8 cellular contexts compared by ENCODE assay signal in genomic region chr3:101803152-101803782, GRCh38. TPM values are rescaled to one million over a fixed set of nuclear protein-coding genes. Genes with fewer than 3 reads are reported as not detected.
A peak's percentile ranks its signal among the peaks of the same experiment; 100 is the strongest.
DNase-seq lines count a peak whose midpoint lies in the region; ATAC-seq and TF ChIP-seq lines count a peak whose summit lies in the region.

No MANE protein-coding gene starts in this region.

- intact Hi-C loops in left lung (cut with DNase I), result no loop called here

- peaks cover 0 to under 1% (median 0%) of the 10 kb centered on the region in 7 donors for H3K9me3 Mint-ChIP-seq in CD4-positive, CD25-positive, alpha-beta regulatory T cell

- no peaks in the 10 kb centered on the region for H3K27me3 ChIP-seq in CD4-positive, CD25-positive, alpha-beta regulatory T cell (ENCODE audit: control insufficient read depth, insufficient read depth, low read length)
- H3K27me3 ChIP-seq in left lung, result no peaks in the 10 kb centered on the region

- H3K4me3 Mint-ChIP-seq in CD4-positive, CD25-positive, alpha-beta regulatory T cell, result peak overlapping the region in 2 of 4 donors; percentile 3 to 31

- H3K27me3 Mint-ChIP-seq in CD4-positive, CD25-positive, alpha-beta regulatory T cell, result no peaks in the 10 kb centered on the region

- peaks cover 42% of the 10 kb centered on the region for H3K36me3 Mint-ChIP-seq in CD4-positive, CD25-positive, alpha-beta regulatory T cell

- peaks cover 66% of the 10 kb centered on the region for H3K36me3 ChIP-seq in CD4-positive, CD25-positive, alpha-beta regulatory T cell (ENCODE audit: control insufficient read depth, insufficient read depth, low read length)
- peaks cover 0 to 40% of the 10 kb centered on the region in 2 donors for H3K36me3 ChIP-seq in left lung

- peak overlapping the region; percentile 69 for H3K27ac ChIP-seq in CD4-positive, CD25-positive, alpha-beta regulatory T cell (ENCODE audit: insufficient read depth, low read length, poor library complexity, severe bottlenecking)
- H3K27ac ChIP-seq in left lung, result no peak overlapping the region

- H3K4me1 Mint-ChIP-seq in CD4-positive, CD25-positive, alpha-beta regulatory T cell, result peaks cover 19 to 57% (median 48%) of the 10 kb centered on the region in 4 donors

- peak overlapping the region; percentile 66 to 76 (median 70) for H3K27ac Mint-ChIP-seq in CD4-positive, CD25-positive, alpha-beta regulatory T cell

- DNase-seq in CD4-positive, CD25-positive, alpha-beta regulatory T cell, result peak; percentile 47 to 89 (median 81)
- DNase-seq in NCI-H2081 (lab: John Stamatoyannopoulos, UW), result peak; percentile 79 to 85
- peak; percentile 15 for DNase-seq in T-helper 22 cell (ENCODE audit: low read depth)
- DNase-seq in cerebellum (ENCODE audit: low spot score), result peak; percentile 71
- no peak for DNase-seq in left lung
- peak in 5 of 6 experiments; percentile 42 to 81 (median 61) for DNase-seq in stimulated activated naive CD4-positive, alpha-beta T cell (lab: John Stamatoyannopoulos, UW)

- TF ChIP-seq CTCF in left lung (IDR thresholded peaks at IDR 0.05), result peak; percentile 83 to 85

- H3K4me1 ChIP-seq in CD4-positive, CD25-positive, alpha-beta regulatory T cell (ENCODE audit: control insufficient read depth, insufficient read depth, low read length, poor library complexity, severe bottlenecking), result peaks cover 6% of the 10 kb centered on the region
- H3K4me1 ChIP-seq in left lung, result peaks cover 0 to 9% of the 10 kb centered on the region in 2 donors

- peak; percentile 98 to 100 for ATAC-seq in CD4-positive, CD25-positive, alpha-beta regulatory T cell (ENCODE audit: low read depth in 2 of 2)
- ATAC-seq in GM18873 (IDR thresholded peaks at IDR 0.05; ENCODE audit: low FRiP score, unreplicated experiment) (peak; percentile 98), HG03064 (IDR thresholded peaks at IDR 0.05; ENCODE audit: low read depth, unreplicated experiment) (peak; percentile 80), left lung (peak; percentile 100)

- no peaks in the 10 kb centered on the region for H3K9me3 ChIP-seq in CD4-positive, CD25-positive, alpha-beta regulatory T cell (ENCODE audit: control insufficient read depth in 2 of 2, low read length in 2 of 2)
- no peaks in the 10 kb centered on the region for H3K9me3 ChIP-seq in left lung

- peak overlapping the region; percentile 63 for H3K4me3 ChIP-seq in CD4-positive, CD25-positive, alpha-beta regulatory T cell (ENCODE audit: low read depth, low read length)
- H3K4me3 ChIP-seq in left lung, result no peak overlapping the region

RNA-seq across cellular contexts. Expression of gene NXPE3, which starts 24.3 kb away (rescaled TPM):
- 37.9 TPM for total RNA-seq in CD4-positive, CD25-positive, alpha-beta regulatory T cell
- polyA plus RNA-seq in CD4-positive, CD25-positive, alpha-beta regulatory T cell, result 10 to 100 TPM; 38.3 to 43.2 (median 42.4) TPM
- total RNA-seq in cerebellum, result 12.3 TPM
- 10 to 100 TPM; 15.9 to 17.0 TPM for total RNA-seq in left lung

RNA-seq across cellular contexts. Expression of gene NFKBIZ, which starts 46.0 kb away (rescaled TPM):
- 637 TPM for total RNA-seq in CD4-positive, CD25-positive, alpha-beta regulatory T cell
- polyA plus RNA-seq in CD4-positive, CD25-positive, alpha-beta regulatory T cell, result 10 to 100 TPM; 15.2 to 28.2 (median 21.6) TPM
- 4.0 TPM for total RNA-seq in cerebellum
- total RNA-seq in left lung, result 10 to 100 TPM; 57.9 to 76.0 TPM

Comparison
In these comparisons a context has a peak if more than half of its experiments do, and no peak if none do; other contexts are left out.
1. DNase-seq: peak in CD4-positive, CD25-positive, alpha-beta regulatory T cell (3 of 3), NCI-H2081 (2 of 2), T-helper 22 cell (single experiment), cerebellum (single experiment) and stimulated activated naive CD4-positive, alpha-beta T cell (5 of 6); none in left lung (0 of 2).
2. RNA of gene NFKBIZ, which starts 46.0 kb away (total RNA-seq): 637 TPM in CD4-positive, CD25-positive, alpha-beta regulatory T cell (single experiment) and 57.9 to 76.0 TPM in left lung; 4.0 TPM in cerebellum (single experiment); every median in the first group is over 10 times any median in the second.
3. Peak in every context shown above with its lines, with median percentiles within 50 percentile points of each other: ATAC-seq.